In genomic region chr5:135565691-135566421, GRCh38 we compare ENCODE assay signal across 8 cellular contexts. TPM values are rescaled to one million over a fixed set of nuclear protein-coding genes. Genes with fewer than 3 reads are reported as not detected.
DNase-seq lines count a peak whose midpoint lies in the region; ATAC-seq, FAIRE-seq and TF ChIP-seq lines count a peak whose summit lies in the region.

No MANE protein-coding gene starts in this region.

- POLR2A ChIA-PET in CD4-positive, alpha-beta memory T cell (lab: Charles Lee; ENCODE audit: partially characterized antibody): interaction anchor here (0.7 kb wide), 1 partner anchor 100 kb away, joined by 3 read pairs; no protein-coding TSS in a partner anchor
- POLR2A ChIA-PET in activated CD8-positive, alpha-beta T cell treated with anti-CD3 and anti-CD28 coated beads for 36 hours (lab: Charles Lee): no interaction called here
- POLR2A ChIA-PET in H1 (lab: Charles Lee; ENCODE audit: partially characterized antibody): interaction anchor here (0.6 to 1.6 kb wide), 4 partner anchors 11 to 1912 kb away, joined by 3 to 4 read pairs (median 4); no protein-coding TSS in a partner anchor

- H3K36me3 Mint-ChIP-seq in CD4-positive, alpha-beta memory T cell: no peaks in the 10 kb centered on the region
- no peaks in the 10 kb centered on the region for H3K36me3 Mint-ChIP-seq in activated CD8-positive, alpha-beta T cell treated with anti-CD3 and anti-CD28 coated beads for 36 hours (ENCODE audit: low read depth)

- no peaks in the 10 kb centered on the region for H3K23me2 ChIP-seq in H1 (ENCODE audit: low read depth, low read length)

- FAIRE-seq in H1 (lab: Jason Lieb, UNC): peak; percentile 66

- no peak overlapping the region for H3K4ac ChIP-seq in H1 (replicated peaks; ENCODE audit: insufficient read length, low read depth, low read length)

- peak overlapping the region; percentile 62 for H4K91ac ChIP-seq in H1 (replicated peaks; ENCODE audit: insufficient read length, low read length)

- peak overlapping the region; percentile 49; the same call in 1 of the 2 replicates for H2BK20ac ChIP-seq in H1 (ENCODE audit: low read length)

- peak overlapping the region in 1 of 8 donors; percentile 37 for H3K4me3 Mint-ChIP-seq in CD4-positive, alpha-beta memory T cell
- no peak overlapping the region for H3K4me3 Mint-ChIP-seq in activated CD8-positive, alpha-beta T cell treated with anti-CD3 and anti-CD28 coated beads for 36 hours

- DNase-seq in CD4-positive, alpha-beta memory T cell: peak; percentile 26 to 49 (median 43)
- DNase-seq in HAP-1 (ENCODE audit: low spot score in 2 of 2): peak; percentile 69 to 94
- peak; percentile 25 for DNase-seq in NCI-H774 (lab: John Stamatoyannopoulos, UW)
- peak; percentile 83 for DNase-seq in activated CD8-positive, alpha-beta T cell treated with anti-CD3 and anti-CD28 coated beads for 36 hours
- peak in 1 of 2 experiments; percentile 95 for DNase-seq in H1 (ENCODE audit: low read depth in 1 of 2, low spot score in 2 of 2)
- peak; percentile 21 for DNase-seq in middle frontal gyrus (ENCODE audit: extremely low spot score, low spot score)
- peak; percentile 56 for DNase-seq in stimulated activated CD8-positive, alpha-beta memory T cell treated with anti-CD3 and anti-CD28 coated beads, Interleukin-7, amount 100 ng/mL, for 24 hours (ENCODE audit: low read depth)

- no peak overlapping the region for H3K27ac ChIP-seq in CD4-positive, alpha-beta memory T cell (ENCODE audit: low read depth, low read length)
- no peak overlapping the region for H3K27ac ChIP-seq in H1 (ENCODE audit: low read depth, low read length)

- H3K27me3 Mint-ChIP-seq in CD4-positive, alpha-beta memory T cell: peaks cover 4 to 10% of the 10 kb centered on the region in 2 donors
- no peaks in the 10 kb centered on the region for H3K27me3 Mint-ChIP-seq in activated CD8-positive, alpha-beta T cell treated with anti-CD3 and anti-CD28 coated beads for 36 hours

- peak; percentile 77 for ATAC-seq in activated CD8-positive, alpha-beta T cell treated with anti-CD3 and anti-CD28 coated beads for 36 hours
- no peak for ATAC-seq in GM19328 (IDR thresholded peaks at IDR 0.05; ENCODE audit: unreplicated experiment)

- peaks cover 5 to 12% (median 6%) of the 10 kb centered on the region in 4 donors for H3K4me1 Mint-ChIP-seq in CD4-positive, alpha-beta memory T cell
- no peaks in the 10 kb centered on the region for H3K4me1 Mint-ChIP-seq in activated CD8-positive, alpha-beta T cell treated with anti-CD3 and anti-CD28 coated beads for 36 hours (ENCODE audit: low read depth)

- H3K4me1 ChIP-seq in CD4-positive, alpha-beta memory T cell (ENCODE audit: insufficient read depth, low read length): no peaks in the 10 kb centered on the region
- H3K4me1 ChIP-seq in HAP-1 (peaks cover 38% of the 10 kb centered on the region), H1 (replicated peaks in 1 of 4; ENCODE audit: control insufficient read depth in 3 of 4, insufficient read depth in 4 of 4, low read length in 3 of 4) (peaks cover 0 to 23% (median 9%) of the 10 kb centered on the region in 4 experiments; a peak in 6 of 7 replicates)

- H2AK5ac ChIP-seq in H1 (ENCODE audit: low read depth, low read length): no peak overlapping the region

- H3K9ac ChIP-seq in H1 (replicated peaks in 1 of 4; ENCODE audit: extremely low read depth in 1 of 4, low read depth in 3 of 4, low read length in 3 of 4): no peak overlapping the region

- no peak overlapping the region for H3K23ac ChIP-seq in H1 (ENCODE audit: insufficient read length)

- H2BK5ac ChIP-seq in H1 (ENCODE audit: low read depth, low read length): peak overlapping the region; percentile 8; the same call in 1 of the 2 replicates

- H3K36me3 ChIP-seq in CD4-positive, alpha-beta memory T cell (ENCODE audit: insufficient read depth, low read length): no peaks in the 10 kb centered on the region
- H3K36me3 ChIP-seq in HAP-1 (replicated peaks) (no peaks in the 10 kb centered on the region), H1 (ENCODE audit: control insufficient read depth in 2 of 4, insufficient read depth in 4 of 4, low read length in 3 of 4) (no peaks in the 10 kb centered on the region)

- H3K27ac Mint-ChIP-seq in CD4-positive, alpha-beta memory T cell: no peak overlapping the region
- H3K27ac Mint-ChIP-seq in activated CD8-positive, alpha-beta T cell treated with anti-CD3 and anti-CD28 coated beads for 36 hours: no peak overlapping the region

- no peaks in the 10 kb centered on the region for H3K9me3 Mint-ChIP-seq in CD4-positive, alpha-beta memory T cell
- no peaks in the 10 kb centered on the region for H3K9me3 Mint-ChIP-seq in activated CD8-positive, alpha-beta T cell treated with anti-CD3 and anti-CD28 coated beads for 36 hours

- peak overlapping the region; percentile 53; the same call in 1 of the 2 replicates for H4K8ac ChIP-seq in H1 (ENCODE audit: extremely low read depth, insufficient read depth, low read length)

- peak; percentile 74 for TF ChIP-seq CTCF in activated CD8-positive, alpha-beta T cell treated with anti-CD3 and anti-CD28 coated beads for 36 hours (IDR thresholded peaks at IDR 0.05)
- peak; percentile 85 to 92 (median 88) for TF ChIP-seq CTCF in H1 (IDR thresholded peaks at IDR 0.05; ENCODE audit: control extremely low read depth in 1 of 3, insufficient read depth in 1 of 3, low read depth in 1 of 3, low read length in 3 of 3)

- H4K5ac ChIP-seq in H1 (ENCODE audit: insufficient read length, low read depth, low read length): no peak overlapping the region

- H2BK12ac ChIP-seq in H1 (ENCODE audit: low read depth, low read length): peak overlapping the region; percentile 84

- in situ Hi-C loops in HAP-1 (cut with MboI; ENCODE audit: low sequenced_read_pairs): no loop called here

- no peak for TF ChIP-seq EP300 in H1 (IDR thresholded peaks at IDR 0.05; ENCODE audit: borderline replicate concordance in 1 of 2, low read depth in 2 of 2, low read length in 2 of 2)

- H3K4me3 ChIP-seq in CD4-positive, alpha-beta memory T cell (ENCODE audit: low read length in 2 of 2): no peak overlapping the region
- H3K4me3 ChIP-seq in HAP-1 (no peak overlapping the region), H1 (ENCODE audit: extremely low read depth in 1 of 4, insufficient read depth in 2 of 4, low read depth in 3 of 4, low read length in 4 of 4) (peak overlapping the region in 1 of 4 experiments; percentile 12; a peak in 1 of 8 replicates)

- H2AFZ ChIP-seq in H1 (ENCODE audit: low read length): no peak overlapping the region

- H3K18ac ChIP-seq in H1 (ENCODE audit: extremely low read depth, low read length): no peak overlapping the region

- H3K27me3 ChIP-seq in CD4-positive, alpha-beta memory T cell (ENCODE audit: insufficient read depth, low read length): no peaks in the 10 kb centered on the region
- no peaks in the 10 kb centered on the region for H3K27me3 ChIP-seq in HAP-1 (ENCODE audit: low read depth)
- no peaks in the 10 kb centered on the region for H3K27me3 ChIP-seq in H1 (replicated peaks in 1 of 4; ENCODE audit: control insufficient read depth in 3 of 4, extremely low read depth in 1 of 4, insufficient read depth in 3 of 4, low read length in 3 of 4)

- no peaks in the 10 kb centered on the region for H3K9me3 ChIP-seq in CD4-positive, alpha-beta memory T cell (ENCODE audit: control insufficient read depth in 1 of 2, low read length in 2 of 2)
- H3K9me3 ChIP-seq in HAP-1: no peaks in the 10 kb centered on the region
- no peaks in the 10 kb centered on the region for H3K9me3 ChIP-seq in H1 (ENCODE audit: insufficient read depth in 2 of 2, low read depth in 1 of 2, low read length in 1 of 2)

- no peak overlapping the region for H3K14ac ChIP-seq in H1 (ENCODE audit: insufficient read length)

- no peaks in the 10 kb centered on the region for H3K79me1 ChIP-seq in H1 (ENCODE audit: low read depth, low read length)

- CTCF ChIA-PET in CD4-positive, alpha-beta memory T cell (lab: Charles Lee; ENCODE audit: partially characterized antibody): interaction anchor here (0.7 to 9.3 kb wide), 24 partner anchors 8 to 140 kb away, joined by 3 to 171 read pairs (median 4); partner anchors contain the start of gene CXCL14
- CTCF ChIA-PET in activated CD8-positive, alpha-beta T cell treated with anti-CD3 and anti-CD28 coated beads for 36 hours (lab: Charles Lee): interaction anchor here (0.7 to 17.6 kb wide), 37 partner anchors 8 to 1557 kb away, joined by 3 to 380 read pairs (median 5); partner anchors contain the start of gene CXCL14
- CTCF ChIA-PET in H1 (lab: Charles Lee; ENCODE audit: partially characterized antibody): interaction anchor here (0.6 to 20.6 kb wide), 70 partner anchors 12 to 1798 kb away, joined by 3 to 547 read pairs (median 5); partner anchors contain the start of genes CXCL14, DCANP1 and SLC25A48

- intact Hi-C loops in CD4-positive, alpha-beta memory T cell (cut with micrococcal nuclease): loop anchor here (1.0 kb wide), 1 partner anchor 100 kb away; no protein-coding TSS in a partner anchor
- intact Hi-C loops in activated CD8-positive, alpha-beta T cell treated with anti-CD3 and anti-CD28 coated beads for 36 hours (cut with micrococcal nuclease): no loop called here

- TF ChIP-seq RAD21 in H1 (IDR thresholded peaks at IDR 0.05 in 1 of 2, conservative IDR thresholded peaks at IDR 0.05 in 1 of 2; ENCODE audit: low read depth in 2 of 2, low read length in 2 of 2): peak; percentile 49 to 66

- peak overlapping the region; percentile 29 to 55; a peak in 2 of 4 replicates for H3K4me2 ChIP-seq in H1 (ENCODE audit: insufficient read depth in 1 of 2, low read depth in 2 of 2, low read length in 2 of 2)

- no peak overlapping the region for H3K56ac ChIP-seq in H1 (replicated peaks; ENCODE audit: insufficient read length, low read depth, low read length)

- no peaks in the 10 kb centered on the region for H4K20me1 ChIP-seq in H1 (replicated peaks in 1 of 2; ENCODE audit: control insufficient read depth in 1 of 2, insufficient read depth in 2 of 2, low read length in 2 of 2)

- H2BK15ac ChIP-seq in H1 (ENCODE audit: low read length): peak overlapping the region; percentile 89; the same call in 1 of the 2 replicates

- 43% methylated on average over 16 of the region's 16 CpGs; no CpG with 5 or more reads in 1 of the 2 experiments for WGBS in H1 (ENCODE audit: extremely low coverage in 1 of 2, insufficient coverage in 1 of 2, insufficient read length in 1 of 2, insufficient replicate concordance in 2 of 2, low coverage in 1 of 2, low lambda C conversion rate in 2 of 2, missing lambda C conversion rate in 1 of 2), 2 experiments

- TF ChIP-seq POLR2A in H1 (IDR thresholded peaks at IDR 0.05; ENCODE audit: control extremely low read depth in 1 of 2, low read depth in 2 of 2, low read length in 2 of 2): no peak

- H2BK120ac ChIP-seq in H1 (replicated peaks; ENCODE audit: low read depth, low read length): no peak overlapping the region

- no peaks in the 10 kb centered on the region for H3K79me2 ChIP-seq in H1 (ENCODE audit: control insufficient read depth in 1 of 2, insufficient read depth in 2 of 2, low read length in 2 of 2)

RNA-seq across cellular contexts. Expression of gene CXCL14, which starts 12.9 kb away (rescaled TPM):
- not detected for total RNA-seq in CD4-positive, alpha-beta memory T cell
- not detected for polyA plus RNA-seq in CD4-positive, alpha-beta memory T cell
- total RNA-seq in activated CD8-positive, alpha-beta T cell treated with anti-CD3 and anti-CD28 coated beads for 36 hours: not detected
- total RNA-seq in H1 (2021; fragmentation: NEBNext Ultra II Directional; extraction: Animal tissue kit (Norgen Biotek cat#: 25700)): 1.8 and 2.4 TPM in 2 replicates
- polyA plus RNA-seq in H1 (2011; rRNA removed): 1.2 and 1.5 TPM in 2 replicates
- 1.5 TPM for polyA plus RNA-seq in H1 (2011; cell fraction: cytosol; rRNA removed)
- polyA plus RNA-seq in H1 (2011; cell fraction: nucleus; rRNA removed): 1.4 TPM
- 2.0 to 2.7 TPM (median 2.1 TPM) in 4 replicates for polyA plus RNA-seq in H1 (2012, experiment 1 of 2)
- polyA plus RNA-seq in H1 (2012, experiment 2 of 2): 3.3 TPM
- polyA plus RNA-seq in H1 (2013, experiment 1 of 2): 4.1 TPM
- 4.8 TPM for polyA plus RNA-seq in H1 (2013, experiment 2 of 2)
- polyA minus RNA-seq in H1 (2011; rRNA and poly(A)+ RNA removed): 0.28 and 0.46 TPM in 2 replicates
- polyA minus RNA-seq in H1 (2011; cell fraction: cytosol; rRNA and poly(A)+ RNA removed): not detected
- polyA minus RNA-seq in H1 (2011; cell fraction: nucleus; rRNA and poly(A)+ RNA removed): not detected

RNA-seq across cellular contexts. Expression of gene NEUROG1, which starts 30.1 kb away (rescaled TPM):
- not detected for total RNA-seq in CD4-positive, alpha-beta memory T cell
- polyA plus RNA-seq in CD4-positive, alpha-beta memory T cell: not detected
- total RNA-seq in activated CD8-positive, alpha-beta T cell treated with anti-CD3 and anti-CD28 coated beads for 36 hours: not detected
- not detected in 2 replicates for total RNA-seq in H1 (2021; fragmentation: NEBNext Ultra II Directional; extraction: Animal tissue kit (Norgen Biotek cat#: 25700))
- polyA plus RNA-seq in H1 (2011; rRNA removed): not detected in 2 replicates
- not detected for polyA plus RNA-seq in H1 (2011; cell fraction: cytosol; rRNA removed)
- 0.06 TPM for polyA plus RNA-seq in H1 (2011; cell fraction: nucleus; rRNA removed)
- polyA plus RNA-seq in H1 (2012, experiment 1 of 2): not detected in 4 replicates
- polyA plus RNA-seq in H1 (2012, experiment 2 of 2): not detected
- 0.02 TPM for polyA plus RNA-seq in H1 (2013, experiment 1 of 2)
- not detected for polyA plus RNA-seq in H1 (2013, experiment 2 of 2)
- polyA minus RNA-seq in H1 (2011; rRNA and poly(A)+ RNA removed): 0.09 TPM in 1 of 2 replicates, not detected in the other
- not detected for polyA minus RNA-seq in H1 (2011; cell fraction: cytosol; rRNA and poly(A)+ RNA removed)
- polyA minus RNA-seq in H1 (2011; cell fraction: nucleus; rRNA and poly(A)+ RNA removed): not detected
